In the genomic region with DNA sequence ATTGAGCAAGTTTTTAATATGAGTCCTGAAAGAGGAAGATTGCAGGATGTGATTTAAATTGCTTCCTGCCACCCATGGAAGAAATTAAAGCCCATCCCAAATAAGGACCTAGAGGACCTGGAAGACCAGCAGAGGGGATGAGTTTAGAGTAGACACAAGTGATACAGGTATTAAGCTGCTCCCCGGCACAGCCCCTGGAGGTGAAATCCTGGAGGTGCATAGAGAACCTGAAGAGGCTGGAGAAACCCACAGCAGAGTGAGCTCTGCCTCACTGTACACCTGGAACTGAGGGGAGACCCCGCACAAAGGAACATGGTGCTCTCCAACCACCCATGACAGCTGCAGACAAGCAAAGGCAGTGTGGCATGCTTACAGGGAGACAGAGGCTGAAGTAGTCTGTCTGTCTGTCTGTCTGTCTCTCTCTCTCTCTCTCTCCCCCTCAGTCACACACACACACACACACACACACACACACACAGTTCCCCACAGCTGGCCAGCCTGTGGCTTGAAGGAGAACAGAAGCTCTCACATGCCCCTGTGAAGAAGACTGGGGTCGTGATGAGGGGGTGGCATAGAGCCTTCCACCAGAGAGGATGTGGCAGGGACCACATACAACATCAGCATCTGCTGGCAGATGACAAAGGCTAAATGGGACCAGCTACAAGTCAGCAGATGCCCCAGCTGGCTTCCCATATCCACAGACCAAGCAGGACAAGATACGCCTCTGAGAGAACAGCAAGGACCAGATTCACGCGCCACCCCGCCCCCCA, we compare ENCODE assay signal across 28 cellular contexts. TPM values are rescaled to one million over a fixed set of nuclear protein-coding genes. Genes with fewer than 3 reads are reported as not detected.
DNase-seq lines count a peak whose midpoint lies in the region; ATAC-seq and TF ChIP-seq lines count a peak whose summit lies in the region.
"Had no signal": no experiment of that assay in that cellular context is flagged by ENCODE, and none has a peak within 500 bp of the region (broad histone marks: within the 10 kb centered on the region; RNA-seq: fewer than 3 reads in every experiment).

No MANE protein-coding gene starts in this region.

- no peaks in the 10 kb centered on the region for H3K79me1 ChIP-seq in mesendoderm (ENCODE audit: low read length)

- H3K27ac Mint-ChIP-seq in central memory CD8-positive, alpha-beta T cell (ENCODE audit: low read depth), result peak overlapping the region; percentile 14
- H3K27ac Mint-ChIP-seq: activated CD4-positive, alpha-beta memory T cell treated with anti-CD3 and anti-CD28 coated beads, Interleukin-2, amount 10 ng/mL, durations not matched to agents 7 days and 5 days; activated naive CD4-positive, alpha-beta T cell treated with anti-CD3 and anti-CD28 coated beads, Interleukin-2, amount 50 U/mL, for 72 hours; mesothelial cell of epicardium had no signal

- H3K36me3 Mint-ChIP-seq in central memory CD8-positive, alpha-beta T cell (ENCODE audit: insufficient read depth), result peaks cover 2% of the 10 kb centered on the region
- H3K36me3 Mint-ChIP-seq: activated naive CD4-positive, alpha-beta T cell treated with anti-CD3 and anti-CD28 coated beads, Interleukin-2, amount 50 U/mL, for 72 hours had no signal

- no peak for ATAC-seq in central memory CD8-positive, alpha-beta T cell (replicated peaks; ENCODE audit: extremely low read depth, poor library complexity, severe bottlenecking)
- ATAC-seq in GM18858 (IDR thresholded peaks at IDR 0.05; ENCODE audit: unreplicated experiment), result no peak
- ATAC-seq: activated naive CD4-positive, alpha-beta T cell treated with anti-CD3 and anti-CD28 coated beads, Interleukin-2, amount 50 U/mL, for 72 hours; left ventricle myocardium superior; Panc1 had no signal

- H3K4me1 ChIP-seq in HEK293 (ENCODE audit: control insufficient read depth, insufficient read depth, low read length) (0 out of 2 replicates have a peak, but pooled peaks cover 3% of the 10 kb centered on the region), mesendoderm (ENCODE audit: control insufficient read depth, low read depth, low read length) (no peaks in the 10 kb centered on the region)

- no peak overlapping the region for H3K18ac ChIP-seq in mesendoderm (ENCODE audit: low read length)

- H3K27ac ChIP-seq in HEK293 (ENCODE audit: extremely low read depth, low read depth, low read length) (no peak overlapping the region), mesendoderm (ENCODE audit: low read depth, low read length) (no peak overlapping the region)
- H3K27ac ChIP-seq: C4-2B, tibial nerve had no signal

- no peak overlapping the region for H3K4ac ChIP-seq in mesendoderm (ENCODE audit: low read depth, low read length)

- H3K36me3 ChIP-seq in HEK293 (ENCODE audit: control insufficient read depth in 2 of 2, insufficient read depth in 1 of 2, low read length in 2 of 2) (no peaks in the 10 kb centered on the region), mesendoderm (ENCODE audit: control insufficient read depth, insufficient read depth, low read length) (no peaks in the 10 kb centered on the region)
- H3K36me3 ChIP-seq: tibial nerve had no signal

- no peaks in the 10 kb centered on the region for H3K9me3 Mint-ChIP-seq in central memory CD8-positive, alpha-beta T cell
- H3K9me3 Mint-ChIP-seq: activated CD4-positive, alpha-beta memory T cell treated with anti-CD3 and anti-CD28 coated beads, Interleukin-2, amount 10 ng/mL, durations not matched to agents 7 days and 5 days; activated naive CD4-positive, alpha-beta T cell treated with anti-CD3 and anti-CD28 coated beads, Interleukin-2, amount 50 U/mL, for 72 hours had no signal

- no peak for TF ChIP-seq POLR2A in lower leg skin (IDR thresholded peaks at IDR 0.05)

- intact Hi-C loops in lower leg skin (cut with DNase I; ENCODE audit: low total_unique reads), result no loop called here

- no peak overlapping the region for H3K9ac ChIP-seq in mesendoderm (ENCODE audit: low read length)

- no peaks in the 10 kb centered on the region for H3K4me1 Mint-ChIP-seq in central memory CD8-positive, alpha-beta T cell
- H3K4me1 Mint-ChIP-seq: activated CD4-positive, alpha-beta memory T cell treated with anti-CD3 and anti-CD28 coated beads, Interleukin-2, amount 10 ng/mL, durations not matched to agents 7 days and 5 days had no signal

- H3K56ac ChIP-seq in mesendoderm (ENCODE audit: low read length), result no peak overlapping the region

- no peak overlapping the region for H2BK120ac ChIP-seq in mesendoderm (ENCODE audit: low read depth, low read length)

- no peak overlapping the region for H3K23ac ChIP-seq in mesendoderm (ENCODE audit: low read length)

- H3K27me3 Mint-ChIP-seq in central memory CD8-positive, alpha-beta T cell, result peaks cover 11% of the 10 kb centered on the region

- no peaks in the 10 kb centered on the region for H3K27me3 ChIP-seq in mesendoderm (ENCODE audit: insufficient read depth, low read length, poor library complexity)
- H3K27me3 ChIP-seq: tibial nerve had no signal

- H3K4me2 ChIP-seq in mesendoderm (ENCODE audit: low read length), result no peak overlapping the region

- H4K5ac ChIP-seq in mesendoderm (ENCODE audit: low read length), result no peak overlapping the region

- POLR2A ChIA-PET in HEK293 (lab: Yijun Ruan, JAX), result no interaction called here

- H3K9me3 ChIP-seq in HEK293 (ENCODE audit: control insufficient read depth, insufficient read depth, low read depth, low read length), result no peaks in the 10 kb centered on the region
- H3K9me3 ChIP-seq: Caco-2, tibial nerve had no signal

- CTCF ChIA-PET in HEK293 (lab: Yijun Ruan, JAX), result interaction anchor here (0.6 to 1.0 kb wide), 3 partner anchors 12 to 39 kb away, joined by 3 to 5 read pairs (median 4); no protein-coding TSS in a partner anchor

- DNase-seq in GM12865 (ENCODE audit: low read depth) (peak; percentile 2), mesendoderm (peak; percentile 37), lower leg skin (ENCODE audit: low spot score in 2 of 2) (no peak)
- no peak for DNase-seq in central memory CD8-positive, alpha-beta T cell (ENCODE audit: low spot score in 2 of 2)
- DNase-seq in activated CD4-positive, CD25-positive, alpha-beta regulatory T cell (lab: John Stamatoyannopoulos, UW), result no peak
- DNase-seq: activated CD4-positive, alpha-beta memory T cell treated with anti-CD3 and anti-CD28 coated beads, Interleukin-2, amount 10 ng/mL, durations not matched to agents 7 days and 5 days; activated CD4-positive, alpha-beta T cell treated with anti-CD3 and anti-CD28 coated beads for 1 hour; activated effector memory CD4-positive, alpha-beta T cell treated with Interleukin-2 at 50 U/mL for 16 hours; activated T-cell treated with anti-CD3 and anti-CD28 coated beads for 4 hours; Caco-2; DMS79; islet precursor cell; left ventricle myocardium superior; MV-4-11; NCI-H1436; NCI-H2081; NCI-H2227 treated with DMSO at 0.1 percent for 48 hours; NCI-H526 treated with DMSO at 0.1 percent for 48 hours; occipital lobe; SHP77; stimulated activated CD4-positive, alpha-beta T cell treated with anti-CD3 and anti-CD28 coated beads, Interleukin-4, amount 100 ng/mL, for 1 hour had no signal

- no peak overlapping the region for H2BK15ac ChIP-seq in mesendoderm (replicated peaks; ENCODE audit: low read depth)

- TF ChIP-seq CTCF in GM12865 (IDR thresholded peaks at IDR 0.05; ENCODE audit: insufficient read depth, low read depth, low read length, missing control alignments) (no peak), HEK293 (tag by site-specific recombination; IDR thresholded peaks at IDR 0.05) (no peak), lower leg skin (IDR thresholded peaks at IDR 0.05) (no peak)

- H2BK5ac ChIP-seq in mesendoderm (ENCODE audit: low read length), result no peak overlapping the region

- no peak overlapping the region for H2AK5ac ChIP-seq in mesendoderm (ENCODE audit: low read length)

- no CpG with 5 or more reads among the region's 7 CpGs for WGBS in mesendoderm (ENCODE audit: extremely low coverage, insufficient coverage, low lambda C conversion rate)
- 87 to 98% methylated on average over 7 of the region's 7 CpGs for WGBS in lower leg skin, 2 donors

- H3K79me2 ChIP-seq in mesendoderm (ENCODE audit: control insufficient read depth, insufficient read depth, low read length), result no peaks in the 10 kb centered on the region

- no peak overlapping the region for H4K8ac ChIP-seq in mesendoderm (ENCODE audit: low read depth, low read length)

- no peak overlapping the region for H3K4me3 Mint-ChIP-seq in central memory CD8-positive, alpha-beta T cell
- H3K4me3 Mint-ChIP-seq: activated CD4-positive, alpha-beta memory T cell treated with anti-CD3 and anti-CD28 coated beads, Interleukin-2, amount 10 ng/mL, durations not matched to agents 7 days and 5 days; mesothelial cell of epicardium had no signal

- H3K4me3 ChIP-seq in GM12865 (ENCODE audit: low read depth, low read length) (no peak overlapping the region), HEK293 (ENCODE audit: low read depth, low read length) (no peak overlapping the region), mesendoderm (ENCODE audit: low read length) (no peak overlapping the region), lower leg skin (ENCODE audit: low read depth, poor library complexity, severe bottlenecking) (no peak overlapping the region)
- H3K4me3 ChIP-seq: tibial nerve had no signal

TF ChIP-seq in HEK293, 187 proteins besides CTCF, POLR2A, EP300 and RAD21 (continues in another document):
- TF ChIP-seq, protein P1, sequence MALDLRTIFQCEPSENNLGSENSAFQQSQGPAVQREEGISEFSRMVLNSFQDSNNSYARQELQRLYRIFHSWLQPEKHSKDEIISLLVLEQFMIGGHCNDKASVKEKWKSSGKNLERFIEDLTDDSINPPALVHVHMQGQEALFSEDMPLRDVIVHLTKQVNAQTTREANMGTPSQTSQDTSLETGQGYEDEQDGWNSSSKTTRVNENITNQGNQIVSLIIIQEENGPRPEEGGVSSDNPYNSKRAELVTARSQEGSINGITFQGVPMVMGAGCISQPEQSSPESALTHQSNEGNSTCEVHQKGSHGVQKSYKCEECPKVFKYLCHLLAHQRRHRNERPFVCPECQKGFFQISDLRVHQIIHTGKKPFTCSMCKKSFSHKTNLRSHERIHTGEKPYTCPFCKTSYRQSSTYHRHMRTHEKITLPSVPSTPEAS (tag by site-specific recombination; IDR thresholded peaks at IDR 0.05), result 0 out of 2 replicates have a peak, but pooled peaks have one; percentile 52

RNA-seq across cellular contexts. Expression of gene FSIP1, which starts 38.1 kb away (rescaled TPM):
- 0.29 TPM for polyA plus RNA-seq in mesendoderm (2013, experiment 1 of 2)
- 0.32 TPM for polyA plus RNA-seq in mesendoderm (2013, experiment 2 of 2)
- under 1 TPM in 1 of 4 donors, not detected in 3; 0.17 TPM for total RNA-seq in lower leg skin

Comparison
In these comparisons a context has a peak if more than half of its experiments do, and no peak if none do; other contexts are left out.
1. DNase-seq: peak in GM12865 (single experiment) and mesendoderm (single experiment); none in central memory CD8-positive, alpha-beta T cell (0 of 2), lower leg skin (0 of 2) and activated CD4-positive, CD25-positive, alpha-beta regulatory T cell (0 of 4).